In the genomic region with DNA sequence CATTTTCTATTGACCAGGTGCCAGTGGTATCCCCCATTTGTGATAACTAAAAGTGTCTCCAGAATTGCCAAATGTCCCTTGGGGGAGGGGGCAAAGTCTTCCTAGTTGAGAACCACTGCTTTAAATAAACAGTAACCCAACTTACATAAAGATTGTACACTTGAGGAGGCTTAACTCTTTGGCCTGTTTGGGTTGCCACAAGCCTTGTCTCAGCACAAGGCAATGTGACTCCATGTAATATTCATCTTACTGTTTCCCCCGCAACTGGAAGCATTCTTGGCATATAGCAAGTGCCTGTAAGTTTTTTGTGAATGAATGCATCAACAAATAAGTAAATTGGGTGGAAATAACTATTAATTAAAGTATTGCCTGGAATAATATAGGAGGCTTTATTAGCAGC, we compare ENCODE assay signal across 1 cellular context.
TF ChIP-seq lines count a peak whose summit lies in the region.

No MANE protein-coding gene starts in this region.

TF ChIP-seq in A549, 52 proteins besides CTCF, POLR2A, EP300 and RAD21 (continued from another document):
- TF ChIP-seq HOXB13 (CRISPR knock-in tag; IDR thresholded peaks at IDR 0.05; ENCODE audit: low read depth) = no peak
